In the genomic region with DNA sequence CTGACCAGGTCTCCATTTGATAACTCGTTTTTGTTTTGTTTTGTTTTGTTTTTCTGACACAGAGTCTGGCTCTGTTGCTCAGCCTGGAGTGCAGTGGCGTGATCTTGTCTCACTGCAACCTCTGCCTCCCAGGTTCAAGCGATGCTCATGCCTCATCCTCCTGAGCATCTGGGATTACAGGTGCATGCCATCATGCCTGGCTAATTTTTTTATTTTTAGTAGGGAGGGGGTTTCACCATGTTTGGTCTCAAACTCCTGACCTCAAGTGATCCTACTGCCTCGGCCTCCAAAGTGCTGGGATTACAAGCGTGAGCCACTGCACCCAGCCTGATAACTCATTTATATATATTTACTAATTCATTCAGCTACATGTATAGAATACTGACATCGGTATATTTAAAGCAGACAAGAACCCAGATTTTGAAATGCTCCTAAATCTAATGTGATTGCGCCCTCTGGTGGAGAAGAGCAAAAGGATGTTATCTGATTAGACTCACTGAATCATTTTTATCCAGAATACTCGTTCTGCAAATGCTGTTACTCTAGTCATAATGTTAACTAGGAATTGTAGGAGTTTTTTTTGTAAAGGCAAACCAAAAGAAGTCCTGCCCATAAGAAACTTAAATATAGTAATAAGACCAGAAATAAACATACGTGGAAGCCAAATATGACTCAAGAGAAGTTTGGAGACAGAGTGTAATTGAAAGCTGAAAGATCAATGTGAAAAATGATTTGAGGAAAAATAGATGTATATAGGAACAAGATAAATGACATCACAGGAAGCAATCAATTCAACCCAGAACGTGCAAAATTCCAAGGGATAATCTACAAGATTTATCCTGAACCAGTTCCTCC, we compare ENCODE assay signal across 2 cellular contexts.
TF ChIP-seq lines count a peak whose summit lies in the region.

No MANE protein-coding gene starts in this region.

TF ChIP-seq in endothelial cell of umbilical vein, 7 proteins besides CTCF, POLR2A, EP300 and RAD21 (continued from another document):
- peak; percentile 44 for TF ChIP-seq GATA2 (IDR thresholded peaks at IDR 0.05; ENCODE audit: insufficient read depth, insufficient read length, low read depth, low read length)

TF ChIP-seq in neural cell, 6 proteins besides CTCF, POLR2A, EP300 and RAD21 (continued from another document):
- no peak for TF ChIP-seq REST (IDR thresholded peaks at IDR 0.05; ENCODE audit: borderline replicate concordance)
